ENCODE assay signal across 11 cellular contexts in genomic region chr1:206705744-206706297, GRCh38. TPM values are rescaled to one million over a fixed set of nuclear protein-coding genes. Genes with fewer than 3 reads are reported as not detected.
DNase-seq lines count a peak whose midpoint lies in the region; ATAC-seq and TF ChIP-seq lines count a peak whose summit lies in the region.
"Had no signal": no experiment of that assay in that cellular context is flagged by ENCODE, and none has a peak within 500 bp of the region (broad histone marks: within the 10 kb centered on the region; RNA-seq: fewer than 3 reads in every experiment).

No MANE protein-coding gene starts in this region.

- H3K4me3 Mint-ChIP-seq in activated CD4-positive, alpha-beta T cell treated with anti-CD3 and anti-CD28 coated beads, Interleukin-2, amount 10 ng/mL, durations not matched to agents 7 days and 5 days: no peak overlapping the region
- peak overlapping the region; percentile 21; the same call in 1 of the 2 replicates for H3K4me3 Mint-ChIP-seq in WTC11
- peak overlapping the region; percentile 27 to 38 for H3K4me3 Mint-ChIP-seq in stimulated activated naive CD8-positive, alpha-beta T cell treated with anti-CD3 and anti-CD28 coated beads, Interleukin-15, amount 100 ng/mL, for 72 hours

- CTCF ChIA-PET in activated CD4-positive, alpha-beta T cell treated with anti-CD3 and anti-CD28 coated beads, Interleukin-2, amount 10 ng/mL, durations not matched to agents 7 days and 5 days (lab: Charles Lee): interaction anchor here (0.6 to 2.6 kb wide), 13 partner anchors 9 to 206 kb away, joined by 3 to 11 read pairs (median 4); partner anchors contain the start of gene EIF2D
- CTCF ChIA-PET in WTC11 (lab: Charles Lee): interaction anchor here (1.0 to 2.8 kb wide), 12 partner anchors 18 to 230 kb away, joined by 3 to 16 read pairs (median 6); no protein-coding TSS in a partner anchor

- TF ChIP-seq CTCF in WTC11 (IDR thresholded peaks at IDR 0.05) (no peak), right atrium auricular region (IDR thresholded peaks at IDR 0.05) (no peak), mucosa of descending colon (IDR thresholded peaks at IDR 0.05) (no peak)

- H3K36me3 ChIP-seq in right atrium auricular region: no peaks in the 10 kb centered on the region
- H3K36me3 ChIP-seq in mucosa of descending colon (ENCODE audit: low read depth): no peaks in the 10 kb centered on the region
- H3K36me3 ChIP-seq: prostate gland had no signal

- H3K27me3 ChIP-seq in right atrium auricular region: no peaks in the 10 kb centered on the region

- no peak for DNase-seq in activated CD4-positive, alpha-beta T cell treated with anti-CD3 and anti-CD28 coated beads, Interleukin-2, amount 10 ng/mL, durations not matched to agents 7 days and 5 days
- DNase-seq in activated CD4-positive, alpha-beta T cell treated with anti-CD3 and anti-CD28 coated beads for 48 hours: no peak
- DNase-seq in WTC11 (ENCODE audit: low spot score) (no peak), right atrium auricular region (ENCODE audit: low spot score) (no peak), mucosa of descending colon (no peak)
- DNase-seq in stimulated activated naive CD8-positive, alpha-beta T cell treated with anti-CD3 and anti-CD28 coated beads, Interleukin-15, amount 100 ng/mL, for 72 hours: no peak
- DNase-seq: cortex of kidney, RPMI8226 had no signal

- peaks cover 0 to 92% of the 10 kb centered on the region in 2 donors for H3K4me1 ChIP-seq in right atrium auricular region
- H3K4me1 ChIP-seq in mucosa of descending colon (ENCODE audit: low read depth): peaks cover 46% of the 10 kb centered on the region

- peaks cover 5% of the 10 kb centered on the region for H3K36me3 Mint-ChIP-seq in activated CD4-positive, alpha-beta T cell treated with anti-CD3 and anti-CD28 coated beads, Interleukin-2, amount 10 ng/mL, durations not matched to agents 7 days and 5 days (ENCODE audit: low read depth)
- no peaks in the 10 kb centered on the region for H3K36me3 Mint-ChIP-seq in WTC11

- no peaks in the 10 kb centered on the region for H3K9me3 Mint-ChIP-seq in activated CD4-positive, alpha-beta T cell treated with anti-CD3 and anti-CD28 coated beads, Interleukin-2, amount 10 ng/mL, durations not matched to agents 7 days and 5 days
- H3K9me3 Mint-ChIP-seq in WTC11: no peaks in the 10 kb centered on the region
- no peaks in the 10 kb centered on the region for H3K9me3 Mint-ChIP-seq in stimulated activated naive CD8-positive, alpha-beta T cell treated with anti-CD3 and anti-CD28 coated beads, Interleukin-15, amount 100 ng/mL, for 72 hours

- intact Hi-C loops in mucosa of descending colon (cut with DNase I, micrococcal nuclease): no loop called here

- POLR2A ChIA-PET in activated CD4-positive, alpha-beta T cell treated with anti-CD3 and anti-CD28 coated beads, Interleukin-2, amount 10 ng/mL, durations not matched to agents 7 days and 5 days (lab: Charles Lee): no interaction called here
- POLR2A ChIA-PET in WTC11 (lab: Charles Lee): interaction anchor here (1.2 kb wide), 1 partner anchor 12 kb away, joined by 8 read pairs; no protein-coding TSS in a partner anchor

- H3K27ac ChIP-seq in right atrium auricular region: peak overlapping the region; percentile 68 to 69
- H3K27ac ChIP-seq: prostate gland had no signal

- H3K27me3 Mint-ChIP-seq in activated CD4-positive, alpha-beta T cell treated with anti-CD3 and anti-CD28 coated beads, Interleukin-2, amount 10 ng/mL, durations not matched to agents 7 days and 5 days: no peaks in the 10 kb centered on the region
- no peaks in the 10 kb centered on the region for H3K27me3 Mint-ChIP-seq in WTC11 (ENCODE audit: low read depth)
- H3K27me3 Mint-ChIP-seq in stimulated activated naive CD8-positive, alpha-beta T cell treated with anti-CD3 and anti-CD28 coated beads, Interleukin-15, amount 100 ng/mL, for 72 hours: no peaks in the 10 kb centered on the region

- H3K4me1 Mint-ChIP-seq in activated CD4-positive, alpha-beta T cell treated with anti-CD3 and anti-CD28 coated beads, Interleukin-2, amount 10 ng/mL, durations not matched to agents 7 days and 5 days: peaks cover 79% of the 10 kb centered on the region
- peaks cover 81% of the 10 kb centered on the region for H3K4me1 Mint-ChIP-seq in WTC11
- H3K4me1 Mint-ChIP-seq in stimulated activated naive CD8-positive, alpha-beta T cell treated with anti-CD3 and anti-CD28 coated beads, Interleukin-15, amount 100 ng/mL, for 72 hours: peaks cover 91% of the 10 kb centered on the region

- H3K9me3 ChIP-seq in right atrium auricular region (no peaks in the 10 kb centered on the region), mucosa of descending colon (no peaks in the 10 kb centered on the region)
- H3K9me3 ChIP-seq: prostate gland had no signal

- H3K27ac Mint-ChIP-seq in activated CD4-positive, alpha-beta T cell treated with anti-CD3 and anti-CD28 coated beads, Interleukin-2, amount 10 ng/mL, durations not matched to agents 7 days and 5 days: peak overlapping the region; percentile 26
- H3K27ac Mint-ChIP-seq in WTC11: peak overlapping the region; percentile 70
- no peak overlapping the region for H3K27ac Mint-ChIP-seq in stimulated activated naive CD8-positive, alpha-beta T cell treated with anti-CD3 and anti-CD28 coated beads, Interleukin-15, amount 100 ng/mL, for 72 hours

- H3K4me3 ChIP-seq in right atrium auricular region: no peak overlapping the region
- no peak overlapping the region for H3K4me3 ChIP-seq in mucosa of descending colon
- H3K4me3 ChIP-seq: prostate gland had no signal

- ATAC-seq in WTC11 (no peak), mucosa of descending colon (no peak), HG03442 (IDR thresholded peaks at IDR 0.05; ENCODE audit: unreplicated experiment) (no peak), GM21381 (IDR thresholded peaks at IDR 0.05; ENCODE audit: unreplicated experiment) (no peak)
- no peak for ATAC-seq in stimulated activated naive CD8-positive, alpha-beta T cell treated with anti-CD3 and anti-CD28 coated beads, Interleukin-15, amount 100 ng/mL, for 72 hours

TF ChIP-seq in WTC11, 78 proteins besides CTCF, POLR2A, EP300 and RAD21 (continues in another document):
- no peak for TF ChIP-seq ATF1 (CRISPR knock-in tag; IDR thresholded peaks at IDR 0.05)
- TF ChIP-seq IRF1 (CRISPR knock-in tag; IDR thresholded peaks at IDR 0.05): no peak
- no peak for TF ChIP-seq CBFB (CRISPR knock-in tag; IDR thresholded peaks at IDR 0.05; ENCODE audit: low read depth)
- no peak for TF ChIP-seq ZNF138 (CRISPR knock-in tag; conservative IDR thresholded peaks at IDR 0.05)
- no peak for TF ChIP-seq AR (CRISPR knock-in tag; IDR thresholded peaks at IDR 0.05)
- no peak for TF ChIP-seq NR1H2 (CRISPR knock-in tag; IDR thresholded peaks at IDR 0.05)
- no peak for TF ChIP-seq ERG (CRISPR knock-in tag; IDR thresholded peaks at IDR 0.05)
- no peak for TF ChIP-seq FOXJ3 (CRISPR knock-in tag; IDR thresholded peaks at IDR 0.05; ENCODE audit: borderline replicate concordance)
- TF ChIP-seq PRRX2 (CRISPR knock-in tag; IDR thresholded peaks at IDR 0.05): no peak

RNA-seq across cellular contexts. Expression of gene MAPKAPK2, which starts 21.1 kb away (rescaled TPM):
- total RNA-seq in activated CD4-positive, alpha-beta T cell treated with anti-CD3 and anti-CD28 coated beads, Interleukin-2, amount 10 ng/mL, durations not matched to agents 7 days and 5 days: 10 to 100 TPM; 55.5 to 57.4 TPM
- total RNA-seq in WTC11 (2021) (46.4 to 54.9 TPM (median 48.9 TPM) in 3 replicates), right atrium auricular region (100 to 1,000 TPM; 136 to 158 TPM), mucosa of descending colon (10 to 100 TPM; 68.4 to 75.2 (median 72.1) TPM)

Comparison
In these comparisons a context has a peak if more than half of its experiments do, and no peak if none do; other contexts are left out.
1. H3K27ac Mint-ChIP-seq: peak in activated CD4-positive, alpha-beta T cell treated with anti-CD3 and anti-CD28 coated beads, Interleukin-2, amount 10 ng/mL, durations not matched to agents 7 days and 5 days (single experiment) and WTC11 (single experiment); none in stimulated activated naive CD8-positive, alpha-beta T cell treated with anti-CD3 and anti-CD28 coated beads, Interleukin-15, amount 100 ng/mL, for 72 hours (0 of 2).